ENCODE assay signal across 1 cellular context in genomic region chr11:95152878-95153856, GRCh38.
A peak's percentile ranks its signal among the peaks of the same experiment; 100 is the strongest.
TF ChIP-seq lines count a peak whose summit lies in the region.

No MANE protein-coding gene starts in this region.

TF ChIP-seq in GM12878, 131 proteins besides CTCF, POLR2A, EP300 and RAD21 (continued from another document):
- TF ChIP-seq FOXK2 (IDR thresholded peaks at IDR 0.05), result 0 out of 2 replicates have a peak, but pooled peaks have one; percentile 39
- TF ChIP-seq SUPT20H (IDR thresholded peaks at IDR 0.05; ENCODE audit: borderline replicate concordance, control insufficient read depth, low read depth, low read length), result no peak
- TF ChIP-seq SMAD5 (IDR thresholded peaks at IDR 0.05; ENCODE audit: low read depth), result no peak
- TF ChIP-seq ZNF24 (IDR thresholded peaks at IDR 0.05), result 0 out of 2 replicates have a peak, but pooled peaks have one; percentile 9
- 0 out of 4 replicates have a peak, but pooled peaks of 1 of the 2 experiments have one; percentile 12 for TF ChIP-seq BHLHE40 (IDR thresholded peaks at IDR 0.05; ENCODE audit: borderline replicate concordance in 1 of 2, low read depth in 2 of 2, low read length in 1 of 2)
- TF ChIP-seq RB1 (IDR thresholded peaks at IDR 0.05; ENCODE audit: borderline replicate concordance), result no peak
- no peak for TF ChIP-seq MTA3 (IDR thresholded peaks at IDR 0.05; ENCODE audit: borderline replicate concordance, low read length)
- TF ChIP-seq ZNF687 (IDR thresholded peaks at IDR 0.05), result no peak
- no peak for TF ChIP-seq MXI1 (IDR thresholded peaks at IDR 0.05; ENCODE audit: low read depth, low read length)
